9 cellular contexts compared by ENCODE assay signal in genomic region chr3:193416629-193417028, GRCh38. TPM values are rescaled to one million over a fixed set of nuclear protein-coding genes. Genes with fewer than 3 reads are reported as not detected.
"Had no signal": no experiment of that assay in that cellular context is flagged by ENCODE, and none has a peak within 500 bp of the region (broad histone marks: within the 10 kb centered on the region; RNA-seq: fewer than 3 reads in every experiment).

No MANE protein-coding gene starts in this region.

- DNase-seq: IMR-90, KBM-7, KG1 had no signal

- H3K27ac Mint-ChIP-seq: IgD-negative memory B cell had no signal

- ATAC-seq: HepG2, K562 had no signal

- H3K4me1 Mint-ChIP-seq: IgD-negative memory B cell had no signal

- H3K27ac ChIP-seq: HL-60 had no signal

- H3K4me3 Mint-ChIP-seq: IgD-negative memory B cell had no signal

- H3K4me3 ChIP-seq: K562 had no signal

RNA-seq across cellular contexts. Expression of gene ATP13A5, which starts 38.1 kb away (rescaled TPM):
- total RNA-seq: HepG2, HT-29, HT1080, IMR-90, K562 had no signal
